ENCODE assay signal across 8 cellular contexts in genomic region chr2:190318931-190319556, GRCh38. TPM values are rescaled to one million over a fixed set of nuclear protein-coding genes. Genes with fewer than 3 reads are reported as not detected.
DNase-seq lines count a peak whose midpoint lies in the region; ATAC-seq and TF ChIP-seq lines count a peak whose summit lies in the region.

No MANE protein-coding gene starts in this region.

- TSS peak; percentile 31 for BruUV-seq in mammary epithelial cell (replicated peaks; lab: Mats Ljungman, UMichigan)

- CTCF ChIA-PET in mammary epithelial cell (lab: Charles Lee; ENCODE audit: low non-redundant PET), result interaction anchor here (0.6 to 0.7 kb wide), 5 partner anchors 12 to 658 kb away, joined by 3 to 10 read pairs (median 4); no protein-coding TSS in a partner anchor

- H3K27ac ChIP-seq in OCI-LY3 (ENCODE audit: low read length) (peak overlapping the region; percentile 27), mammary epithelial cell (ENCODE audit: insufficient read depth, low read depth, low read length) (peak overlapping the region; percentile 37), subcutaneous abdominal adipose tissue (ENCODE audit: low read depth, low read length) (peak overlapping the region; percentile 89)

- WGBS in mammary epithelial cell (ENCODE audit: low coverage, missing lambda C conversion rate), result 2% methylated on average over 12 of the region's 13 CpGs

- ATAC-seq in HG02840 (IDR thresholded peaks at IDR 0.05; ENCODE audit: low FRiP score, unreplicated experiment) (peak; percentile 28), left colon (peak; percentile 37)

- DNase-seq in activated naive CD4-positive, alpha-beta T cell treated with Interleukin-2 at 50 U/mL for 16 hours, result peak; percentile 18
- DNase-seq in activated naive CD4-positive, alpha-beta T cell (lab: John Stamatoyannopoulos, UW), result no peak
- DNase-seq in mammary epithelial cell, result peak; percentile 27
- DNase-seq in left colon, result peak in 1 of 2 donors; percentile 32
- no peak for DNase-seq in HuH-7 (ENCODE audit: low spot score)

- dilution Hi-C loops in mammary epithelial cell (cut with HindIII; ENCODE audit: low sequenced_read_pairs), result no loop called here

- H3K4me1 ChIP-seq in OCI-LY3 (ENCODE audit: low read length), result peaks cover 27% of the 10 kb centered on the region
- peaks cover 3% of the 10 kb centered on the region for H3K4me1 ChIP-seq in mammary epithelial cell (ENCODE audit: insufficient read depth, low read length)
- H3K4me1 ChIP-seq in subcutaneous abdominal adipose tissue (ENCODE audit: control insufficient read depth in 5 of 5, insufficient read depth in 5 of 5, low read length in 5 of 5), result peaks cover 0 to 43% (median 20%) of the 10 kb centered on the region in 5 donors

- H3K27me3 ChIP-seq in OCI-LY3 (ENCODE audit: low read depth, low read length), result no peaks in the 10 kb centered on the region
- no peaks in the 10 kb centered on the region for H3K27me3 ChIP-seq in mammary epithelial cell (ENCODE audit: insufficient read depth, low read length)
- H3K27me3 ChIP-seq in subcutaneous abdominal adipose tissue (ENCODE audit: control insufficient read depth in 5 of 5, insufficient read depth in 4 of 5, low read length in 5 of 5), result no peaks in the 10 kb centered on the region

- H3K36me3 ChIP-seq in OCI-LY3 (replicated peaks; ENCODE audit: low read depth, low read length), result no peaks in the 10 kb centered on the region
- no peaks in the 10 kb centered on the region for H3K36me3 ChIP-seq in mammary epithelial cell (ENCODE audit: insufficient read depth, low read length)
- H3K36me3 ChIP-seq in subcutaneous abdominal adipose tissue (ENCODE audit: control insufficient read depth in 5 of 5, insufficient read depth in 5 of 5, low read length in 5 of 5), result no peaks in the 10 kb centered on the region

- no peaks in the 10 kb centered on the region for H3K9me3 ChIP-seq in OCI-LY3 (ENCODE audit: insufficient read depth, low read length)
- H3K9me3 ChIP-seq in mammary epithelial cell (replicated peaks; ENCODE audit: insufficient read depth, low read length), result no peaks in the 10 kb centered on the region
- H3K9me3 ChIP-seq in subcutaneous abdominal adipose tissue (ENCODE audit: control insufficient read depth in 5 of 5, low read length in 5 of 5), result no peaks in the 10 kb centered on the region

- in situ Hi-C loops in mammary epithelial cell (cut with MboI; ENCODE audit: low sequenced_read_pairs in 2 of 2), result loop anchor here in 1 of 2 donors (25.0 kb wide), 1 partner anchor 232 kb away; no protein-coding TSS in a partner anchor

- H3K79me2 ChIP-seq in OCI-LY3 (ENCODE audit: low read length) (no peaks in the 10 kb centered on the region), mammary epithelial cell (ENCODE audit: insufficient read depth, low read length) (peaks cover 36% of the 10 kb centered on the region)

- H3K4me2 ChIP-seq in OCI-LY3 (ENCODE audit: low read length) (peak overlapping the region; percentile 87), mammary epithelial cell (ENCODE audit: insufficient read depth, low read depth, low read length) (peak overlapping the region; percentile 98)

- H3K4me3 ChIP-seq in OCI-LY3 (ENCODE audit: low read length), result peak overlapping the region; percentile 93
- H3K4me3 ChIP-seq in mammary epithelial cell (replicated peaks in 1 of 3; ENCODE audit: insufficient read depth in 1 of 3, low read depth in 2 of 3, low read length in 3 of 3), result peak overlapping the region; percentile 66 to 77 (median 75)
- peak overlapping the region; percentile 64 to 94 (median 82) for H3K4me3 ChIP-seq in subcutaneous abdominal adipose tissue (ENCODE audit: low read depth in 1 of 5, low read length in 5 of 5)

- intact Hi-C loops in mammary epithelial cell (cut with micrococcal nuclease) (loop anchor here (2.0 kb wide), 1 partner anchor 40 kb away; no protein-coding TSS in a partner anchor), left colon (cut with DNase I, micrococcal nuclease) (no loop called here)

- TF ChIP-seq CTCF in OCI-LY3 (IDR thresholded peaks at IDR 0.05; ENCODE audit: low read depth, low read length), result no peak
- TF ChIP-seq CTCF in mammary epithelial cell (conservative IDR thresholded peaks at IDR 0.05 in 1 of 2, IDR thresholded peaks at IDR 0.05 in 1 of 2; ENCODE audit: extremely low read depth in 1 of 2, insufficient read depth in 1 of 2, low read depth in 1 of 2, low read length in 2 of 2), result no peak

- no peaks in the 10 kb centered on the region for H4K20me1 ChIP-seq in OCI-LY3 (ENCODE audit: insufficient read depth, low read length)
- H4K20me1 ChIP-seq in mammary epithelial cell (ENCODE audit: insufficient read depth, low read length), result no peaks in the 10 kb centered on the region

- peak overlapping the region; percentile 75 for H2AFZ ChIP-seq in OCI-LY3 (ENCODE audit: low read depth, low read length)
- H2AFZ ChIP-seq in mammary epithelial cell (ENCODE audit: low read depth, low read length), result peak overlapping the region; percentile 90

- H3K9ac ChIP-seq in OCI-LY3 (ENCODE audit: low read length), result peak overlapping the region; percentile 66
- H3K9ac ChIP-seq in mammary epithelial cell (ENCODE audit: insufficient read depth, low read length), result peak overlapping the region; percentile 80
- peak overlapping the region; percentile 50 to 91 (median 77) for H3K9ac ChIP-seq in subcutaneous abdominal adipose tissue (ENCODE audit: low read length in 5 of 5)

RNA-seq across cellular contexts. Expression of gene HIBCH, which starts 0.6 kb away (rescaled TPM):
- total RNA-seq in mammary epithelial cell (10 to 100 TPM; 17.0 to 20.5 TPM), left colon (10 to 100 TPM; 51.4 to 66.1 TPM)
- 7.7 TPM for polyA plus RNA-seq in mammary epithelial cell
- polyA minus RNA-seq in mammary epithelial cell, result 4.7 TPM

RNA-seq across cellular contexts. Expression of gene INPP1, which starts 24.3 kb away (rescaled TPM):
- total RNA-seq in mammary epithelial cell, result 10 to 100 TPM; 13.0 to 23.8 TPM
- 10.4 TPM for polyA plus RNA-seq in mammary epithelial cell
- polyA minus RNA-seq in mammary epithelial cell, result 9.4 TPM
- total RNA-seq in left colon, result 10 to 100 TPM; 39.8 to 45.8 TPM

Comparison
In these comparisons a context has a peak if more than half of its experiments do, and no peak if none do; other contexts are left out.
1. DNase-seq: peak in activated naive CD4-positive, alpha-beta T cell treated with Interleukin-2 at 50 U/mL for 16 hours (single experiment) and mammary epithelial cell (single experiment); none in activated naive CD4-positive, alpha-beta T cell (0 of 4) and HuH-7 (single experiment).
2. H3K27ac ChIP-seq: peak in every context shown above with its lines; median percentile 89 in subcutaneous abdominal adipose tissue; 37 in mammary epithelial cell; 27 in OCI-LY3.
3. Peak in every context shown above with its lines, with median percentiles within 50 percentile points of each other: H3K4me3 ChIP-seq and H3K9ac ChIP-seq.